24 cellular contexts compared by ENCODE assay signal in genomic region chr2:65369574-65369973, GRCh38.
"Had no signal": no experiment of that assay in that cellular context is flagged by ENCODE, and none has a peak within 500 bp of the region (broad histone marks: within the 10 kb centered on the region; RNA-seq: fewer than 3 reads in every experiment).

No MANE protein-coding gene starts in this region.

- H3K27me3 Mint-ChIP-seq: activated naive CD8-positive, alpha-beta T cell treated with anti-CD3 and anti-CD28 coated beads for 36 hours had no signal

- H3K36me3 ChIP-seq: MG63 had no signal

- H3K9me3 ChIP-seq: MG63, SK-N-SH had no signal

- ATAC-seq: activated CD8-positive, alpha-beta memory T cell treated with anti-CD3 and anti-CD28 coated beads, Interleukin-2, amount 10 ng/mL, durations not matched to agents 7 days and 5 days; activated T-cell treated with anti-CD3 and anti-CD28 coated beads, Interleukin-2, amount 50 U/mL, for 4 hours; PC-3; T-helper 17 cell had no signal

- H3K36me3 Mint-ChIP-seq: activated CD8-positive, alpha-beta memory T cell treated with anti-CD3 and anti-CD28 coated beads, Interleukin-2, amount 10 ng/mL, durations not matched to agents 7 days and 5 days; activated naive CD8-positive, alpha-beta T cell treated with anti-CD3 and anti-CD28 coated beads for 36 hours had no signal

- H3K9ac ChIP-seq: SK-N-SH had no signal

- H3K27me3 ChIP-seq: MG63 had no signal

- H3K27ac Mint-ChIP-seq: activated B cell treated with CpG ODN at 0.5 μM for 24 hours; activated CD4-positive, alpha-beta T cell treated with anti-CD3 and anti-CD28 coated beads, Interleukin-2, amount 10 ng/mL, durations not matched to agents 24 days and 14 days; activated CD8-positive, alpha-beta memory T cell treated with anti-CD3 and anti-CD28 coated beads, Interleukin-2, amount 10 ng/mL, durations not matched to agents 7 days and 5 days; activated naive CD4-positive, alpha-beta T cell treated with anti-CD3 and anti-CD28 coated beads for 36 hours; activated naive CD8-positive, alpha-beta T cell treated with anti-CD3 and anti-CD28 coated beads for 36 hours; T-helper 17 cell had no signal

- H3K4me3 Mint-ChIP-seq: activated B cell treated with CpG ODN at 0.5 μM for 24 hours; activated CD4-positive, alpha-beta T cell treated with anti-CD3 and anti-CD28 coated beads, Interleukin-2, amount 10 ng/mL, durations not matched to agents 24 days and 14 days; activated CD8-positive, alpha-beta memory T cell treated with anti-CD3 and anti-CD28 coated beads, Interleukin-2, amount 10 ng/mL, durations not matched to agents 7 days and 5 days; activated naive CD4-positive, alpha-beta T cell treated with anti-CD3 and anti-CD28 coated beads for 36 hours; activated naive CD8-positive, alpha-beta T cell treated with anti-CD3 and anti-CD28 coated beads for 36 hours; activated T-cell treated with anti-CD3 and anti-CD28 coated beads, Interleukin-2, amount 50 U/mL, for 4 hours; T-helper 17 cell had no signal

- H3K9me2 ChIP-seq: SK-N-SH had no signal

- DNase-seq: activated B cell treated with CpG ODN at 0.5 μM for 24 hours; activated CD4-positive, alpha-beta T cell treated with anti-CD3 and anti-CD28 coated beads for 1 hour; activated CD4-positive, alpha-beta T cell treated with anti-CD3 and anti-CD28 coated beads, Interleukin-2, amount 10 ng/mL, durations not matched to agents 24 days and 14 days; activated CD4-positive, alpha-beta T cell treated with anti-CD3 and anti-CD28 coated beads, Interleukin-2, amount 50 U/mL, for 48 hours; activated CD8-positive, alpha-beta memory T cell treated with anti-CD3 and anti-CD28 coated beads, Interleukin-2, amount 10 ng/mL, durations not matched to agents 7 days and 5 days; activated effector memory CD4-positive, alpha-beta T cell treated with anti-CD3 and anti-CD28 coated beads, Interleukin-2, amount 50 U/mL, for 16 hours; activated naive CD4-positive, alpha-beta T cell treated with anti-CD3 and anti-CD28 coated beads for 36 hours; activated naive CD8-positive, alpha-beta T cell treated with anti-CD3 and anti-CD28 coated beads for 36 hours; activated T-cell treated with anti-CD3 and anti-CD28 coated beads, Interleukin-2, amount 50 U/mL, for 4 hours; cerebellar nuclear complex; KG1; MG63; MV-4-11; NCI-H1105; NCI-H1436; NCI-H1694 treated with DMSO at 0.1 percent for 48 hours; NCI-H2081; NCI-H510A treated with DMSO at 0.1 percent for 48 hours; NCI-H69; NK-92 treated with Interleukin-12 subunit alpha and Interleukin-12 subunit beta, amount 100 ng/mL, for 24 hours; PC-3; SK-N-SH; T-helper 17 cell; T-helper 9 cell had no signal

- H3K4me3 ChIP-seq: MG63 had no signal

- H3K4me2 ChIP-seq: SK-N-SH had no signal

- H3K9me3 Mint-ChIP-seq: activated B cell treated with CpG ODN at 0.5 μM for 24 hours; activated CD4-positive, alpha-beta T cell treated with anti-CD3 and anti-CD28 coated beads, Interleukin-2, amount 10 ng/mL, durations not matched to agents 24 days and 14 days; activated naive CD4-positive, alpha-beta T cell treated with anti-CD3 and anti-CD28 coated beads for 36 hours; activated naive CD8-positive, alpha-beta T cell treated with anti-CD3 and anti-CD28 coated beads for 36 hours; activated T-cell treated with anti-CD3 and anti-CD28 coated beads, Interleukin-2, amount 50 U/mL, for 4 hours had no signal
